ENCODE assay signal across 1 cellular context in the genomic region with DNA sequence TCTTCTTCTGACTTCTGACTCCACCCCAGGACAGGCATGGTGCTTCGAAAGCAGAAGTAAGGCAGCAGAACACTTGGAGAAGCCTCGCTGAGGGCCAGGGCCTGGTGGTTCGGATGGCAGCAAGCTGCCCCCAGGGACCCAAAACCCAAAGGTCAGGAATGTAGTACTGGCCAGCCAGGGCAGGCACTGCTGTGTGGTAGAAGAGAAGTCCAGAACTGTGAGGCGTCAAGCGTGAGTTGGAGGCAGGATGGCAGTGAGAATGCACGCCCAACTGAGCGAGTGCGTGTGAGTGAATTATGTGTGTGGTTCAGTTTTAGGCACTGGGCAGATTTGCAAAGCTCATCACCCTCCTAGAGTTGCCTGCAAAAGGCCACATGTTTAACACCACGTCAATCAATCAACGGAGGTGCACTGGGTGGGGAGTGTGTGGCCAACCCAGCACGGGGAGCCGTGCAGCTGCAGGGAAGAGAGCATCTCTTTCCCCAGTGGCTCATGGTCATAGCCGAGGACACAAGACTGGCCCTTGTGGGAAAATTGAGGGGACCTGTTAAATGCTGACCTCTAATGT.
TF ChIP-seq lines count a peak whose summit lies in the region.

No MANE protein-coding gene starts in this region.

TF ChIP-seq in GM23338, 12 proteins besides CTCF, POLR2A, EP300 and RAD21 (continued from another document):
- TF ChIP-seq, protein P1, sequence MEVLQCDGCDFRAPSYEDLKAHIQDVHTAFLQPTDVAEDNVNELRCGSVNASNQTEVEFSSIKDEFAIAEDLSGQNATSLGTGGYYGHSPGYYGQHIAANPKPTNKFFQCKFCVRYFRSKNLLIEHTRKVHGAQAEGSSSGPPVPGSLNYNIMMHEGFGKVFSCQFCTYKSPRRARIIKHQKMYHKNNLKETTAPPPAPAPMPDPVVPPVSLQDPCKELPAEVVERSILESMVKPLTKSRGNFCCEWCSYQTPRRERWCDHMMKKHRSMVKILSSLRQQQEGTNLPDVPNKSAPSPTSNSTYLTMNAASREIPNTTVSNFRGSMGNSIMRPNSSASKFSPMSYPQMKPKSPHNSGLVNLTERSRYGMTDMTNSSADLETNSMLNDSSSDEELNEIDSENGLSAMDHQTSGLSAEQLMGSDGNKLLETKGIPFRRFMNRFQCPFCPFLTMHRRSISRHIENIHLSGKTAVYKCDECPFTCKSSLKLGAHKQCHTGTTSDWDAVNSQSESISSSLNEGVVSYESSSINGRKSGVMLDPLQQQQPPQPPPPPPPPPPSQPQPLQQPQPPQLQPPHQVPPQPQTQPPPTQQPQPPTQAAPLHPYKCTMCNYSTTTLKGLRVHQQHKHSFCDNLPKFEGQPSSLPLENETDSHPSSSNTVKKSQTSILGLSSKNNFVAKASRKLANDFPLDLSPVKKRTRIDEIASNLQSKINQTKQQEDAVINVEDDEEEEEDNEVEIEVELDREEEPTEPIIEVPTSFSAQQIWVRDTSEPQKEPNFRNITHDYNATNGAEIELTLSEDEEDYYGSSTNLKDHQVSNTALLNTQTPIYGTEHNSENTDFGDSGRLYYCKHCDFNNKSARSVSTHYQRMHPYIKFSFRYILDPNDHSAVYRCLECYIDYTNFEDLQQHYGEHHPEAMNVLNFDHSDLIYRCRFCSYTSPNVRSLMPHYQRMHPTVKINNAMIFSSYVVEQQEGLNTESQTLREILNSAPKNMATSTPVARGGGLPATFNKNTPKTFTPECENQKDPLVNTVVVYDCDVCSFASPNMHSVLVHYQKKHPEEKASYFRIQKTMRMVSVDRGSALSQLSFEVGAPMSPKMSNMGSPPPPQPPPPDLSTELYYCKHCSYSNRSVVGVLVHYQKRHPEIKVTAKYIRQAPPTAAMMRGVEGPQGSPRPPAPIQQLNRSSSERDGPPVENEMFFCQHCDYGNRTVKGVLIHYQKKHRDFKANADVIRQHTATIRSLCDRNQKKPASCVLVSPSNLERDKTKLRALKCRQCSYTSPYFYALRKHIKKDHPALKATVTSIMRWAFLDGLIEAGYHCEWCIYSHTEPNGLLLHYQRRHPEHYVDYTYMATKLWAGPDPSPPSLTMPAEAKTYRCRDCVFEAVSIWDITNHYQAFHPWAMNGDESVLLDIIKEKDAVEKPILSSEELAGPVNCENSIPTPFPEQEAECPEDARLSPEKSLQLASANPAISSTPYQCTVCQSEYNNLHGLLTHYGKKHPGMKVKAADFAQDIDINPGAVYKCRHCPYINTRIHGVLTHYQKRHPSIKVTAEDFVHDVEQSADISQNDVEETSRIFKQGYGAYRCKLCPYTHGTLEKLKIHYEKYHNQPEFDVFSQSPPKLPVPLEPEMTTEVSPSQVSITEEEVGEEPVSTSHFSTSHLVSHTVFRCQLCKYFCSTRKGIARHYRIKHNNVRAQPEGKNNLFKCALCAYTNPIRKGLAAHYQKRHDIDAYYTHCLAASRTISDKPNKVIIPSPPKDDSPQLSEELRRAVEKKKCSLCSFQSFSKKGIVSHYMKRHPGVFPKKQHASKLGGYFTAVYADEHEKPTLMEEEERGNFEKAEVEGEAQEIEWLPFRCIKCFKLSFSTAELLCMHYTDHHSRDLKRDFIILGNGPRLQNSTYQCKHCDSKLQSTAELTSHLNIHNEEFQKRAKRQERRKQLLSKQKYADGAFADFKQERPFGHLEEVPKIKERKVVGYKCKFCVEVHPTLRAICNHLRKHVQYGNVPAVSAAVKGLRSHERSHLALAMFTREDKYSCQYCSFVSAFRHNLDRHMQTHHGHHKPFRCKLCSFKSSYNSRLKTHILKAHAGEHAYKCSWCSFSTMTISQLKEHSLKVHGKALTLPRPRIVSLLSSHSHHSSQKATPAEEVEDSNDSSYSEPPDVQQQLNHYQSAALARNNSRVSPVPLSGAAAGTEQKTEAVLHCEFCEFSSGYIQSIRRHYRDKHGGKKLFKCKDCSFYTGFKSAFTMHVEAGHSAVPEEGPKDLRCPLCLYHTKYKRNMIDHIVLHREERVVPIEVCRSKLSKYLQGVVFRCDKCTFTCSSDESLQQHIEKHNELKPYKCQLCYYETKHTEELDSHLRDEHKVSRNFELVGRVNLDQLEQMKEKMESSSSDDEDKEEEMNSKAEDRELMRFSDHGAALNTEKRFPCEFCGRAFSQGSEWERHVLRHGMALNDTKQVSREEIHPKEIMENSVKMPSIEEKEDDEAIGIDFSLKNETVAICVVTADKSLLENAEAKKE (CRISPR knock-in tag; IDR thresholded peaks at IDR 0.05) = no peak
- TF ChIP-seq ETS1 (IDR thresholded peaks at IDR 0.05) = no peak
- TF ChIP-seq EZH2phosphoT487 (IDR thresholded peaks at IDR 0.05; ENCODE audit: unreplicated experiment) = no peak
- TF ChIP-seq CREB1 (CRISPR knock-in tag; IDR thresholded peaks at IDR 0.05; ENCODE audit: low read depth) = no peak
